In the genomic region with DNA sequence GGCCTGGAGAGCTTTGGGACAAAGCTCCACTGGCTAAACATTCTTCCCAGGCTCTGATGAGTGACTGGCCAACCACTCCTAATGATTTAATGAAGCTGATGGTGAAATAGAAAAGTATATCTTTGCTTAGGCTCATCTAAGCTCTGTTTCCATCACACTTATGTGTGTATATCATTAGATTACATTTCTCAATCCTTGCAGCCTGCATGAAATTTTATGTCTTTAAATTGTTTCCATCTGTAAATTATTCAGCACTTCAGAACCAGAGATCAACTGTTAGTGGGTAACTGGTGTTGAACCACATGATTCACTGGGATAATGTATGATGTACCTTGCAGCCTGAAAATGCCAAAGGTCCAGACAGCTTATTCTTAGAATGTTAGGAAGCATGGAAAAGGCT, we compare ENCODE assay signal across 28 cellular contexts.
"Had no signal": no experiment of that assay in that cellular context is flagged by ENCODE, and none has a peak within 500 bp of the region (broad histone marks: within the 10 kb centered on the region; RNA-seq: fewer than 3 reads in every experiment).

No MANE protein-coding gene starts in this region.

- H3K4me1 ChIP-seq: ascending aorta, breast epithelium, colonic mucosa, esophagus squamous epithelium had no signal

- H3K9me3 ChIP-seq: ascending aorta, breast epithelium, colonic mucosa, esophagus squamous epithelium had no signal

- ATAC-seq: activated CD4-positive, alpha-beta T cell treated with anti-CD3 and anti-CD28 coated beads for 36 hours; activated CD4-positive, CD25-positive, alpha-beta regulatory T cell treated with anti-CD3 and anti-CD28 coated beads, Interleukin-2, amount 50 U/mL, for 24 hours; activated CD8-positive, alpha-beta memory T cell treated with anti-CD3 and anti-CD28 coated beads, Interleukin-2, amount 10 ng/mL, durations not matched to agents 7 days and 5 days; activated CD8-positive, alpha-beta T cell treated with anti-CD3 and anti-CD28 coated beads, Interleukin-2, amount 10 ng/mL, durations not matched to agents 7 days and 5 days; T-helper 17 cell had no signal

- H3K27me3 ChIP-seq: ascending aorta, cardiac muscle cell, colonic mucosa, esophagus squamous epithelium had no signal

- H3K27ac ChIP-seq: ascending aorta, breast epithelium, cardiac muscle cell, colonic mucosa, epithelial cell of prostate, esophagus squamous epithelium, WERI-Rb-1 had no signal

- H3K36me3 ChIP-seq: ascending aorta, breast epithelium, cardiac muscle cell, colonic mucosa, esophagus squamous epithelium, WERI-Rb-1 had no signal

- H3K4me3 ChIP-seq: ascending aorta, breast epithelium, cardiac muscle cell, colonic mucosa, esophagus squamous epithelium had no signal

- DNase-seq: activated B cell treated with CpG ODN at 0.5 μM for 24 hours; activated CD4-positive, alpha-beta memory T cell treated with anti-CD3 and anti-CD28 coated beads for 36 hours; activated CD4-positive, alpha-beta T cell treated with anti-CD3 and anti-CD28 coated beads for 36 hours; activated CD4-positive, alpha-beta T cell treated with anti-CD3 and anti-CD28 coated beads, Interleukin-2, amount 10 ng/mL, durations not matched to agents 24 days and 14 days; activated CD8-positive, alpha-beta memory T cell treated with anti-CD3 and anti-CD28 coated beads, Interleukin-2, amount 10 ng/mL, durations not matched to agents 7 days and 5 days; activated CD8-positive, alpha-beta memory T cell treated with anti-CD3 and anti-CD28 coated beads, Interleukin-2, amount 50 U/mL, for 4 hours; activated CD8-positive, alpha-beta T cell treated with anti-CD3 and anti-CD28 coated beads, Interleukin-2, amount 10 ng/mL, durations not matched to agents 7 days and 5 days; activated effector memory CD4-positive, alpha-beta T cell treated with anti-CD3 and anti-CD28 coated beads, Interleukin-2, amount 50 U/mL, for 16 hours; activated naive CD4-positive, alpha-beta T cell treated with anti-CD3 and anti-CD28 coated beads for 36 hours; activated naive CD8-positive, alpha-beta T cell treated with anti-CD3 and anti-CD28 coated beads, Interleukin-2, amount 10 ng/mL, durations not matched to agents 7 days and 5 days; activated T-cell treated with anti-CD3 and anti-CD28 coated beads, Interleukin-2, amount 50 U/mL, for 1 hour; activated T-cell treated with anti-CD3 and anti-CD28 coated beads, Interleukin-2, amount 50 U/mL, for 48 hours; central memory CD4-positive, alpha-beta T cell; cerebellar nuclear complex; colonic mucosa; effector CD8-positive, alpha-beta T cell; esophagus squamous epithelium; foreskin melanocyte; head of caudate nucleus; T-helper 1 cell; T-helper 17 cell; T1000; WERI-Rb-1 had no signal
